Comparison of ENCODE assay signal across 8 cellular contexts in the genomic region with DNA sequence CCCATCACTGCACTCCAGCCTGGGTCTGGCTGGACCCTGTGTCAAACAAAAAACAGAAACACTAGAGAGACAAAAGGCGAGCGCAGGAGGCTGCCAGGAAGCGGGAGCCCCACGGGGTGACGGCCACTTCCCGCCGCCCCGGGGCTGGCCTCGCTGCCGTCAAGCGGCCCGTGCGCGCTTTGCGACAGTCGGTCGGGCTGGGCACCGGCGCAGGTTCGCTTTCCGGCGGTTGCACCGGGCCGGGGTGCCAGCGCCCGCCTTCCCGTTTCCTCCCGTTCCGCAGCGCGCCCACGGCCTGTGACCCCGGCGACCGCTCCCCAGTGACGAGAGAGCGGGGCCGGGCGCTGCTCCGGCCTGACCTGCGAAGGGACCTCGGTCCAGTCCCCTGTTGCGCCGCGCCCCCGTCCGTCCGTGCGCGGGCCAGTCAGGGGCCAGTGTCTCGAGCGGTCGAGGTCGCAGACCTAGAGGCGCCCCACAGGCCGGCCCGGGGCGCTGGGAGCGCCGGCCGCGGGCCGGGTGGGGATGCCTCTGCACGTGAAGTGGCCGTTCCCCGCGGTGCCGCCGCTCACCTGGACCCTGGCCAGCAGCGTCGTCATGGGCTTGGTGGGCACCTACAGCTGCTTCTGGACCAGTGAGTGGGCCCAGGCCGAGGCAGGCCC. TPM values are rescaled to one million over a fixed set of nuclear protein-coding genes. Genes with fewer than 3 reads are reported as not detected.
DNase-seq lines count a peak whose midpoint lies in the region; ATAC-seq and TF ChIP-seq lines count a peak whose summit lies in the region.

TSS of gene TAFAZZIN (plus strand) at position 218 of the 659 bp plus-strand sequence. CDS start at position 523, 305 bp downstream.

- no peak for TF ChIP-seq CTCF in AG04450 (IDR thresholded peaks at IDR 0.05; ENCODE audit: low read depth, low read length)
- no peak for TF ChIP-seq CTCF in PC-9 (conservative IDR thresholded peaks at IDR 0.05)
- TF ChIP-seq CTCF in esophagus squamous epithelium (IDR thresholded peaks at IDR 0.05) = no peak

- no peaks in the 10 kb centered on the region for H3K9me2 ChIP-seq in PC-9 (ENCODE audit: insufficient read depth)

- peak within 1 kb of the TSS; percentile 89 to 95 for H3K27ac Mint-ChIP-seq in stimulated activated naive CD8-positive, alpha-beta T cell treated with anti-CD3 and anti-CD28 coated beads, Interleukin-15, amount 100 ng/mL, for 72 hours

- POLR2A ChIA-PET in AG04450 (lab: Yijun Ruan, JAX) = interaction anchor here (0.8 to 2.0 kb wide), 2 partner anchors 17 to 47 kb away, joined by 3 to 5 read pairs; partner anchors contain the start of gene ATP6AP1
- POLR2A ChIA-PET in PC-9 (lab: Charles Lee; ENCODE audit: unreplicated experiment) = interaction anchor here (0.6 to 1.0 kb wide), 6 partner anchors 12 to 63 kb away, joined by 3 to 14 read pairs (median 4); no protein-coding TSS in a partner anchor

- H3K27me3 ChIP-seq in AG04450 (ENCODE audit: control insufficient read depth, insufficient read depth, low read length) = no peaks in the 10 kb centered on the region
- H3K27me3 ChIP-seq in PC-9 (ENCODE audit: insufficient read depth, low read depth) = no peaks in the 10 kb centered on the region
- H3K27me3 ChIP-seq in esophagus squamous epithelium = no peaks in the 10 kb centered on the region

- H3K36me3 ChIP-seq in PC-9 (ENCODE audit: low read depth) (no peaks in the 10 kb centered on the region), esophagus squamous epithelium (peaks cover 0 to 19% (median 0%) of the 10 kb centered on the region in 3 donors)

- peaks cover 19% of the 10 kb centered on the region for H3K4me1 ChIP-seq in PC-9 (replicated peaks; ENCODE audit: insufficient read depth)
- peaks cover 0 to 47% (median 5%) of the 10 kb centered on the region in 3 donors for H3K4me1 ChIP-seq in esophagus squamous epithelium

- peak within 1 kb of the TSS; percentile 31 for H3K27ac ChIP-seq in AG04450 (ENCODE audit: low read depth, low read length)
- H3K27ac ChIP-seq in PC-9 = peak within 1 kb of the TSS; percentile 32
- H3K27ac ChIP-seq in esophagus squamous epithelium = peak within 1 kb of the TSS; percentile 90 to 97 (median 96)

- intact Hi-C loops in PC-9 (cut with micrococcal nuclease; ENCODE audit: unreplicated experiment) = no loop called here
- intact Hi-C loops in esophagus squamous epithelium (cut with DNase I) = no loop called here

- 33% methylated on average over 9 of the region's 72 CpGs; no CpG with 5 or more reads in 1 of the 2 donors for WGBS in esophagus squamous epithelium, 2 donors

- peak within 1 kb of the TSS; percentile 90 to 95 for H3K4me3 Mint-ChIP-seq in stimulated activated naive CD8-positive, alpha-beta T cell treated with anti-CD3 and anti-CD28 coated beads, Interleukin-15, amount 100 ng/mL, for 72 hours

- CTCF ChIA-PET in AG04450 (lab: Charles Lee) = interaction anchor here (0.6 kb wide), 1 partner anchor 91 kb away, joined by 3 read pairs; no protein-coding TSS in a partner anchor
- CTCF ChIA-PET in PC-9 (lab: Charles Lee) = no interaction called here

- TF ChIP-seq POLR2A in esophagus squamous epithelium (IDR thresholded peaks at IDR 0.05) = peak in 2 of 4 donors; percentile 63 to 90

- H3K4me3 ChIP-seq in AG04450 (ENCODE audit: low read depth, low read length) = peak within 1 kb of the TSS; percentile 64
- H3K4me3 ChIP-seq in PC-9 = peak within 1 kb of the TSS; percentile 77
- H3K4me3 ChIP-seq in esophagus squamous epithelium = peak within 1 kb of the TSS; percentile 56 to 87 (median 82)

- peak; percentile 41 for ATAC-seq in GM18867 (IDR thresholded peaks at IDR 0.05; ENCODE audit: unreplicated experiment)
- ATAC-seq in HG03571 (IDR thresholded peaks at IDR 0.05; ENCODE audit: unreplicated experiment) = peak; percentile 34
- ATAC-seq in stimulated activated naive CD8-positive, alpha-beta T cell treated with anti-CD3 and anti-CD28 coated beads, Interleukin-15, amount 100 ng/mL, for 72 hours = peak; percentile 71

- BruUV-seq in PC-9 (replicated peaks; lab: Mats Ljungman, UMichigan) = no TSS peak

- no peaks in the 10 kb centered on the region for H3K9me3 ChIP-seq in AG04450 (ENCODE audit: control insufficient read depth, insufficient read depth, low read length)
- no peaks in the 10 kb centered on the region for H3K9me3 ChIP-seq in PC-9 (ENCODE audit: insufficient read depth, low read depth)
- H3K9me3 ChIP-seq in esophagus squamous epithelium = no peaks in the 10 kb centered on the region

- H3K79me2 ChIP-seq in PC-9 (ENCODE audit: low read depth) = 0 out of 2 replicates have a peak, but pooled peaks cover 4% of the 10 kb centered on the region

- peaks cover 8% of the 10 kb centered on the region; the same call in 1 of the 2 replicates for H3F3A ChIP-seq in PC-9 (ENCODE audit: insufficient read depth, low read depth)

- no peaks in the 10 kb centered on the region for H4K20me1 ChIP-seq in PC-9 (ENCODE audit: insufficient read depth)

- no peaks in the 10 kb centered on the region for H3K9me3 Mint-ChIP-seq in stimulated activated naive CD8-positive, alpha-beta T cell treated with anti-CD3 and anti-CD28 coated beads, Interleukin-15, amount 100 ng/mL, for 72 hours

- H3K4me2 ChIP-seq in PC-9 = peak within 1 kb of the TSS; percentile 79

- no peak for DNase-seq in AG04450 (ENCODE audit: low read depth, low spot score)
- peak; percentile 41 to 80 for DNase-seq in PC-9
- peak; percentile 64 for DNase-seq in activated T-helper 1 cell treated with Interleukin-2 at 50 U/mL for 16 hours (ENCODE audit: low read depth)
- no peak for DNase-seq in esophagus squamous epithelium (lab: John Stamatoyannopoulos, UW)
- peak; percentile 60 for DNase-seq in myocyte (ENCODE audit: low read depth)
- peak; percentile 68 to 79 for DNase-seq in stimulated activated naive CD8-positive, alpha-beta T cell treated with anti-CD3 and anti-CD28 coated beads, Interleukin-15, amount 100 ng/mL, for 72 hours

- H3K27me3 Mint-ChIP-seq in stimulated activated naive CD8-positive, alpha-beta T cell treated with anti-CD3 and anti-CD28 coated beads, Interleukin-15, amount 100 ng/mL, for 72 hours = no peaks in the 10 kb centered on the region

- H2AFZ ChIP-seq in PC-9 = peak within 1 kb of the TSS; percentile 87

- peaks cover 30% of the 10 kb centered on the region for H3K4me1 Mint-ChIP-seq in stimulated activated naive CD8-positive, alpha-beta T cell treated with anti-CD3 and anti-CD28 coated beads, Interleukin-15, amount 100 ng/mL, for 72 hours

RNA-seq across cellular contexts. Expression of gene TAFAZZIN, which starts in this region (rescaled TPM):
- polyA plus RNA-seq in AG04450 (2011; rRNA removed) = 13.0 and 15.3 TPM in 2 replicates
- 11.5 and 14.0 TPM in 2 replicates for polyA minus RNA-seq in AG04450 (2011; rRNA and poly(A)+ RNA removed)
- total RNA-seq in PC-9 (2021) (95.8 and 134 TPM in 2 replicates), esophagus squamous epithelium (10 to 100 TPM; 16.3 to 37.4 (median 31.4) TPM), myocyte (36.1 and 41.3 TPM in 2 replicates)
- 33.2 TPM for polyA plus RNA-seq in myocyte (2012)

Comparison
In these comparisons a context has a peak if more than half of its experiments do, and no peak if none do; other contexts are left out.
1. DNase-seq: peak in PC-9 (2 of 2), activated T-helper 1 cell treated with Interleukin-2 at 50 U/mL for 16 hours (single experiment), myocyte (single experiment) and stimulated activated naive CD8-positive, alpha-beta T cell treated with anti-CD3 and anti-CD28 coated beads, Interleukin-15, amount 100 ng/mL, for 72 hours (2 of 2); none in AG04450 (single experiment) and esophagus squamous epithelium (single experiment).
2. H3K27ac ChIP-seq: peak in every context shown above with its lines; median percentile 96 in esophagus squamous epithelium; 32 in PC-9; 31 in AG04450.
3. Peak in every context shown above with its lines, with median percentiles within 50 percentile points of each other: H3K4me3 ChIP-seq and ATAC-seq.